ENCODE assay signal across 8 cellular contexts in genomic region chr7:150974468-150975391, GRCh38. TPM values are rescaled to one million over a fixed set of nuclear protein-coding genes. Genes with fewer than 3 reads are reported as not detected.
DNase-seq lines count a peak whose midpoint lies in the region; ATAC-seq and TF ChIP-seq lines count a peak whose summit lies in the region.

No MANE protein-coding gene starts in this region.

- peak overlapping the region; percentile 84 for H3K4me3 Mint-ChIP-seq in activated T-cell treated with anti-CD3 and anti-CD28 coated beads, Interleukin-2, amount 50 U/mL, for 4 hours
- H3K4me3 Mint-ChIP-seq in osteocyte (ENCODE audit: unreplicated experiment), result peak overlapping the region; percentile 57

- H3K36me3 ChIP-seq in transverse colon, result no peaks in the 10 kb centered on the region

- intact Hi-C loops in transverse colon (cut with DNase I; ENCODE audit: low total_unique reads), result no loop called here

- H3K9me3 Mint-ChIP-seq in activated T-cell treated with anti-CD3 and anti-CD28 coated beads, Interleukin-2, amount 50 U/mL, for 4 hours, result no peaks in the 10 kb centered on the region
- H3K9me3 Mint-ChIP-seq in osteocyte (ENCODE audit: unreplicated experiment), result no peaks in the 10 kb centered on the region

- peaks cover 23% of the 10 kb centered on the region for H3K27me3 Mint-ChIP-seq in activated T-cell treated with anti-CD3 and anti-CD28 coated beads, Interleukin-2, amount 50 U/mL, for 4 hours (ENCODE audit: low read depth)
- peaks cover 24% of the 10 kb centered on the region for H3K27me3 Mint-ChIP-seq in osteocyte (ENCODE audit: unreplicated experiment)

- no peak for TF ChIP-seq CTCF in fibroblast of pulmonary artery (IDR thresholded peaks at IDR 0.05; ENCODE audit: low read length, missing control alignments)
- peak; percentile 46 for TF ChIP-seq CTCF in osteocyte (IDR thresholded peaks at IDR 0.05)
- peak in 4 of 5 experiments; percentile 25 to 39 (median 28) for TF ChIP-seq CTCF in transverse colon (IDR thresholded peaks at IDR 0.05)

- H3K4me1 Mint-ChIP-seq in activated T-cell treated with anti-CD3 and anti-CD28 coated beads, Interleukin-2, amount 50 U/mL, for 4 hours (ENCODE audit: low read depth), result peaks cover 43% of the 10 kb centered on the region
- H3K4me1 Mint-ChIP-seq in osteocyte (ENCODE audit: unreplicated experiment), result peaks cover 16% of the 10 kb centered on the region

- peak; percentile 62 for DNase-seq in NCI-H774 (lab: John Stamatoyannopoulos, UW)
- peak; percentile 86 for DNase-seq in activated T-cell treated with anti-CD3 and anti-CD28 coated beads, Interleukin-2, amount 50 U/mL, for 4 hours
- no peak for DNase-seq in fibroblast of pulmonary artery (ENCODE audit: low read depth)
- DNase-seq in osteocyte (ENCODE audit: extremely low spot score, unreplicated experiment), result no peak
- peak; percentile 83 for DNase-seq in transverse colon
- no peak for DNase-seq in AML-193 (lab: John Stamatoyannopoulos, UW)

- no peak overlapping the region for H3K27ac Mint-ChIP-seq in osteocyte (ENCODE audit: unreplicated experiment)

- no peaks in the 10 kb centered on the region for H3K9me3 ChIP-seq in transverse colon

- TF ChIP-seq EP300 in transverse colon (IDR thresholded peaks at IDR 0.05; ENCODE audit: low read depth), result no peak

- 4% methylated on average over 55 of the region's 89 CpGs; no CpG with 5 or more reads in 1 of the 2 donors for WGBS in transverse colon (ENCODE audit: low coverage in 1 of 2), 2 donors

- ATAC-seq in GM18517 (IDR thresholded peaks at IDR 0.05; ENCODE audit: unreplicated experiment) (peak; percentile 52), HG02973 (IDR thresholded peaks at IDR 0.05; ENCODE audit: unreplicated experiment) (peak; percentile 53)
- ATAC-seq in activated T-cell treated with anti-CD3 and anti-CD28 coated beads, Interleukin-2, amount 50 U/mL, for 4 hours, result peak; percentile 81 to 83

- H3K4me3 ChIP-seq in fibroblast of pulmonary artery (replicated peaks; ENCODE audit: low read depth, low read length) (peak overlapping the region; percentile 12), transverse colon (peak overlapping the region; percentile 24 to 54 (median 44))

- peaks cover 31% of the 10 kb centered on the region for H3K27me3 ChIP-seq in transverse colon

- in situ Hi-C loops in transverse colon (cut with MboI; ENCODE audit: low pct_ligation_motif_present in 1 of 4, low pct_unique_long_range_greater_than_20kb in 1 of 4, low sequenced_read_pairs in 3 of 4), result loop anchor here in 3 of 4 donors (25.0 kb wide), 3 partner anchors 87 to 537 kb away; no protein-coding TSS in a partner anchor

- H3K4me1 ChIP-seq in transverse colon, result peaks cover 47 to 90% (median 70%) of the 10 kb centered on the region in 4 donors

- peak; percentile 35 for TF ChIP-seq POLR2A in transverse colon (IDR thresholded peaks at IDR 0.05)

- H3K36me3 Mint-ChIP-seq in activated T-cell treated with anti-CD3 and anti-CD28 coated beads, Interleukin-2, amount 50 U/mL, for 4 hours (ENCODE audit: insufficient read depth), result no peaks in the 10 kb centered on the region
- H3K36me3 Mint-ChIP-seq in osteocyte (ENCODE audit: unreplicated experiment), result no peaks in the 10 kb centered on the region

- H3K27ac ChIP-seq in transverse colon, result peak overlapping the region; percentile 74 to 94 (median 84)

RNA-seq across cellular contexts. Expression of gene KCNH2, which starts 3.4 kb away (rescaled TPM):
- under 1 TPM; 0.49 to 0.71 (median 0.66) TPM for total RNA-seq in activated T-cell treated with anti-CD3 and anti-CD28 coated beads, Interleukin-2, amount 50 U/mL, for 4 hours
- total RNA-seq in osteocyte (not detected in 2 replicates), transverse colon (10 to 100 TPM in 3 of 4 donors, 1 to 10 TPM in 1; 9.5 to 39.0 (median 19.3) TPM)

RNA-seq across cellular contexts. Expression of gene NOS3, which starts 16.1 kb away (rescaled TPM):
- total RNA-seq in activated T-cell treated with anti-CD3 and anti-CD28 coated beads, Interleukin-2, amount 50 U/mL, for 4 hours, result 1 to 10 TPM; 5.3 to 9.2 (median 8.2) TPM
- total RNA-seq in osteocyte (0.73 TPM in 1 of 2 replicates, not detected in the other), transverse colon (10 to 100 TPM in 2 of 4 donors, 1 to 10 TPM in 2; 2.5 to 34.2 (median 7.0) TPM)

RNA-seq across cellular contexts. Expression of gene ATG9B, which starts 49.6 kb away (rescaled TPM):
- total RNA-seq in activated T-cell treated with anti-CD3 and anti-CD28 coated beads, Interleukin-2, amount 50 U/mL, for 4 hours, result 1 to 10 TPM; 5.8 to 7.3 (median 6.7) TPM
- total RNA-seq in osteocyte (0.11 and 0.39 TPM in 2 replicates), transverse colon (1 to 10 TPM in 1 of 4 donors, not detected in 3; 1.1 TPM)

RNA-seq across cellular contexts. Expression of gene ABCB8, which starts 53.5 kb away (rescaled TPM):
- total RNA-seq in activated T-cell treated with anti-CD3 and anti-CD28 coated beads, Interleukin-2, amount 50 U/mL, for 4 hours, result 10 to 100 TPM; 48.1 to 54.6 (median 48.5) TPM
- total RNA-seq in osteocyte (38.1 and 39.7 TPM in 2 replicates), transverse colon (10 to 100 TPM; 33.3 to 76.4 (median 51.4) TPM)

Comparison
In these comparisons a context has a peak if more than half of its experiments do, and no peak if none do; other contexts are left out.
1. DNase-seq: peak in NCI-H774 (single experiment), activated T-cell treated with anti-CD3 and anti-CD28 coated beads, Interleukin-2, amount 50 U/mL, for 4 hours (single experiment) and transverse colon (single experiment); none in fibroblast of pulmonary artery (single experiment), osteocyte (single experiment) and AML-193 (0 of 2).
2. Peak in every context shown above with its lines, with median percentiles within 50 percentile points of each other: ATAC-seq.